Comparison of ENCODE assay signal across 27 cellular contexts in genomic region chr2:203527719-203528118, GRCh38.
"Had no signal": no experiment of that assay in that cellular context is flagged by ENCODE, and none has a peak within 500 bp of the region (broad histone marks: within the 10 kb centered on the region; RNA-seq: fewer than 3 reads in every experiment).

No MANE protein-coding gene starts in this region.

- H3K36me3 ChIP-seq: breast epithelium, Peyer's patch had no signal

- H3K9me3 ChIP-seq: breast epithelium, Peyer's patch, SJSA1 had no signal

- H3K36me3 Mint-ChIP-seq: activated naive CD4-positive, alpha-beta T cell treated with anti-CD3 and anti-CD28 coated beads, Interleukin-2, amount 50 U/mL, for 24 hours had no signal

- DNase-seq: activated CD4-positive, alpha-beta T cell treated with anti-CD3 and anti-CD28 coated beads for 4 hours; activated CD8-positive, alpha-beta memory T cell treated with anti-CD3 and anti-CD28 coated beads, Interleukin-2, amount 50 U/mL, for 4 hours; activated CD8-positive, alpha-beta T cell treated with anti-CD3 and anti-CD28 coated beads for 36 hours; activated gamma-delta T cell treated with Interleukin-2 at 50 U/mL for 16 hours; activated T-cell treated with anti-CD3 and anti-CD28 coated beads, Interleukin-2, amount 50 U/mL, for 72 hours; aorta; caudate nucleus; Kasumi-1; KBM-7; NCI-H1048; NCI-H1417; NCI-H1930; NCI-H2171; NCI-H2227 treated with DMSO at 0.1 percent for 48 hours; NCI-H526; NCI-H82; NK-92 treated with Interleukin-12 subunit alpha and Interleukin-12 subunit beta, amount 100 ng/mL, for 24 hours; Peyer's patch; SHP77; SW 1271 had no signal

- H3K27me3 ChIP-seq: breast epithelium, Peyer's patch, SJSA1 had no signal

- ATAC-seq: activated CD4-positive, CD25-positive, alpha-beta regulatory T cell treated with anti-CD3 and anti-CD28 coated beads, Interleukin-2, amount 50 U/mL, for 24 hours; activated CD8-positive, alpha-beta T cell treated with anti-CD3 and anti-CD28 coated beads for 36 hours; activated T-cell treated with anti-CD3 and anti-CD28 coated beads, Interleukin-2, amount 50 U/mL, for 72 hours; SK-N-SH treated with all-trans-retinoic acid at 6 μM for 48 hours had no signal

- H3K9me3 Mint-ChIP-seq: activated CD8-positive, alpha-beta T cell treated with anti-CD3 and anti-CD28 coated beads for 36 hours; activated naive CD4-positive, alpha-beta T cell treated with anti-CD3 and anti-CD28 coated beads, Interleukin-2, amount 50 U/mL, for 24 hours; activated T-cell treated with anti-CD3 and anti-CD28 coated beads, Interleukin-2, amount 50 U/mL, for 72 hours; activated T-helper 2 cell treated with anti-CD3 and anti-CD28 coated beads, Interferon-gamma antibody, Interleukin-2, Interleukin-4, amounts not matched to agents 10 μg/mL and 5 μg/mL and 100 μg/mL, durations not matched to agents 14 hours and 24 hours and 36 hours had no signal

- H3K4me3 Mint-ChIP-seq: activated CD8-positive, alpha-beta T cell treated with anti-CD3 and anti-CD28 coated beads for 36 hours; activated naive CD4-positive, alpha-beta T cell treated with anti-CD3 and anti-CD28 coated beads, Interleukin-2, amount 50 U/mL, for 24 hours; activated T-cell treated with anti-CD3 and anti-CD28 coated beads, Interleukin-2, amount 50 U/mL, for 72 hours had no signal

- H3K27ac Mint-ChIP-seq: activated CD8-positive, alpha-beta T cell treated with anti-CD3 and anti-CD28 coated beads for 36 hours; activated naive CD4-positive, alpha-beta T cell treated with anti-CD3 and anti-CD28 coated beads, Interleukin-2, amount 50 U/mL, for 24 hours; activated T-cell treated with anti-CD3 and anti-CD28 coated beads, Interleukin-2, amount 50 U/mL, for 72 hours; activated T-helper 2 cell treated with anti-CD3 and anti-CD28 coated beads, Interferon-gamma antibody, Interleukin-2, Interleukin-4, amounts not matched to agents 10 μg/mL and 5 μg/mL and 100 μg/mL, durations not matched to agents 14 hours and 24 hours and 36 hours had no signal

- H3K27ac ChIP-seq: breast epithelium, Peyer's patch, RWPE1, SJSA1 had no signal

- H3K4me3 ChIP-seq: breast epithelium, Peyer's patch, SJSA1 had no signal
